ENCODE assay signal across 9 cellular contexts in the genomic region with DNA sequence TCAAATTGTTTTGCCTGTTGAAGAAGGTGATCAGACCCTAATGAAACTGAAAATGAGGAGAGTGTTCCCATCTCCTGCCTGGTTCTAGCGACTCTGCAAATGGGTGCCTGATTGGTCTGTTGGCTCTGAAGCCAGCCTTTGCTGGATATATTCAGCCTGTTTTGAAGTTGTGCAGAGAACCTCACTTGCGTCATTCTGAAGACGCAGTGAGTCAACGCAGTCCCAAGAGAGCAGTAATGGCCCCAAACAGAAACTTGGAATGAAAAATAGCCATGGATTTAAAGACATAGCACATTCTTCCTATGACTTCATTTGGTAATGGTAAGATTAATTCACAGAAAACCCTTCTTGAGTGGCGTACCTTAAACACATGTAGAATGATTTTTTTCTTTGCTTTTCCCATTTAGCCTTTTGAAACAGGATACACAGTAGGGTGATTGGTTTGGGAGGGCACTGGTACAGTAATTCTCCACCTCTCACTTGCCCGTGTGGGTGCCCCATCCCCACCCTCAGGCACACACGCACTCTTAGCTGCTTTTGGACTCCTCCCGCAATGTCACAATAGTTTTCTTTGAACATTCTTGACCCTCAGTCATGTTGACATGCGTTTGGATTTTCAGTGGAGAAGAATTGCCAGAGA. TPM values are rescaled to one million over a fixed set of nuclear protein-coding genes. Genes with fewer than 3 reads are reported as not detected.
DNase-seq lines count a peak whose midpoint lies in the region; ATAC-seq, FAIRE-seq and TF ChIP-seq lines count a peak whose summit lies in the region.
"Had no signal": no experiment of that assay in that cellular context is flagged by ENCODE, and none has a peak within 500 bp of the region (broad histone marks: within the 10 kb centered on the region; RNA-seq: fewer than 3 reads in every experiment).

No MANE protein-coding gene starts in this region.

- H3K4me1 Mint-ChIP-seq in MCF 10A (ENCODE audit: insufficient read depth, unreplicated experiment), result peaks cover 32% of the 10 kb centered on the region

- FAIRE-seq in GM12891 (lab: Jason Lieb, UNC), result no peak

- ATAC-seq in mucosa of descending colon (peak; percentile 70), HG02763 (IDR thresholded peaks at IDR 0.05; ENCODE audit: unreplicated experiment) (no peak)

- dilution Hi-C loops in mammary epithelial cell (cut with HindIII; ENCODE audit: low sequenced_read_pairs), result no loop called here

- H4K20me1 ChIP-seq in mammary epithelial cell (ENCODE audit: insufficient read depth, low read length), result no peaks in the 10 kb centered on the region

- H3K4me3 Mint-ChIP-seq in MCF 10A (ENCODE audit: unreplicated experiment), result peak overlapping the region; percentile 62

- H3K27ac ChIP-seq in mammary epithelial cell (ENCODE audit: insufficient read depth, low read depth, low read length) (no peak overlapping the region), vagina (peak overlapping the region; percentile 91)
- H3K27ac ChIP-seq: BLaER1 had no signal

- H3K36me3 ChIP-seq in mammary epithelial cell (ENCODE audit: insufficient read depth, low read length), result no peaks in the 10 kb centered on the region
- no peaks in the 10 kb centered on the region for H3K36me3 ChIP-seq in mucosa of descending colon (ENCODE audit: low read depth)
- H3K36me3 ChIP-seq in vagina, result no peaks in the 10 kb centered on the region
- H3K36me3 ChIP-seq: BLaER1 had no signal

- POLR2A ChIA-PET in MCF 10A (lab: Yijun Ruan, JAX), result interaction anchor here (0.6 to 6.0 kb wide), 21 partner anchors 10 to 1671 kb away, joined by 3 to 76 read pairs (median 3); a partner anchor contains a TSS

- H3K27me3 Mint-ChIP-seq in MCF 10A (ENCODE audit: insufficient read depth, unreplicated experiment), result no peaks in the 10 kb centered on the region

- H3K36me3 Mint-ChIP-seq in MCF 10A (ENCODE audit: insufficient read depth, unreplicated experiment), result no peaks in the 10 kb centered on the region

- H3K4me1 ChIP-seq in mammary epithelial cell (ENCODE audit: insufficient read depth, low read length) (no peaks in the 10 kb centered on the region), mucosa of descending colon (ENCODE audit: low read depth) (no peaks in the 10 kb centered on the region), vagina (peaks cover 55% of the 10 kb centered on the region)
- H3K4me1 ChIP-seq: BLaER1 had no signal

- intact Hi-C loops in MCF 10A (cut with micrococcal nuclease), result loop anchor here (1.0 to 2.0 kb wide), 2 partner anchors 54 to 66 kb away; a partner anchor contains a TSS
- intact Hi-C loops in mammary epithelial cell (cut with micrococcal nuclease), result no loop called here
- intact Hi-C loops in mucosa of descending colon (cut with DNase I, micrococcal nuclease), result loop anchor here in 1 of 2 donors (5.0 kb wide), 1 partner anchor 66 kb away; no protein-coding TSS in a partner anchor
- intact Hi-C loops in vagina (cut with DNase I), result loop anchor here (2.0 to 5.0 kb wide), 2 partner anchors 54 to 66 kb away; a partner anchor contains a TSS

- H3K9me3 Mint-ChIP-seq in MCF 10A (ENCODE audit: unreplicated experiment), result peaks cover 2% of the 10 kb centered on the region

- no peak overlapping the region for H3K4me2 ChIP-seq in mammary epithelial cell (ENCODE audit: insufficient read depth, low read depth, low read length)
- H3K4me2 ChIP-seq: BLaER1 had no signal

- H3K79me2 ChIP-seq in mammary epithelial cell (ENCODE audit: insufficient read depth, low read length), result peaks cover 35% of the 10 kb centered on the region

- BruUV-seq in MCF 10A (replicated peaks; lab: Mats Ljungman, UMichigan) (no TSS peak), mammary epithelial cell (replicated peaks; lab: Mats Ljungman, UMichigan) (no TSS peak)

- H3K27ac Mint-ChIP-seq in MCF 10A (ENCODE audit: low read depth, unreplicated experiment), result peak overlapping the region; percentile 96

- DNase-seq in MCF 10A (ENCODE audit: unreplicated experiment) (peak; percentile 96), mammary epithelial cell (no peak), choroid plexus epithelial cell (ENCODE audit: low read depth) (peak; percentile 99), mucosa of descending colon (peak in 1 of 3 donors; percentile 44), vagina (ENCODE audit: extremely low spot score in 2 of 2) (peak in 1 of 2 donors; percentile 95), GM12891 (ENCODE audit: insufficient read length, low spot score) (no peak), cortex of kidney (lab: John Stamatoyannopoulos, UW) (no peak)

- CTCF ChIA-PET in MCF 10A (lab: Yijun Ruan, JAX), result interaction anchor here (0.9 to 2.4 kb wide), 4 partner anchors 10 to 85 kb away, joined by 3 to 15 read pairs (median 4); no protein-coding TSS in a partner anchor
- CTCF ChIA-PET in mammary epithelial cell (lab: Charles Lee; ENCODE audit: low non-redundant PET), result no interaction called here

- TF ChIP-seq POLR2A in vagina (IDR thresholded peaks at IDR 0.05) (peak; percentile 11 to 82), GM12891 (IDR thresholded peaks at IDR 0.05; ENCODE audit: low read depth, low read length) (no peak)

- TF ChIP-seq CTCF in MCF 10A (IDR thresholded peaks at IDR 0.05; ENCODE audit: unreplicated experiment), result no peak
- TF ChIP-seq CTCF in mammary epithelial cell (conservative IDR thresholded peaks at IDR 0.05 in 1 of 2, IDR thresholded peaks at IDR 0.05 in 1 of 2; ENCODE audit: extremely low read depth in 1 of 2, insufficient read depth in 1 of 2, low read depth in 1 of 2, low read length in 2 of 2), result no peak
- no peak for TF ChIP-seq CTCF in choroid plexus epithelial cell (conservative IDR thresholded peaks at IDR 0.05; ENCODE audit: low read depth, low read length)
- TF ChIP-seq CTCF in mucosa of descending colon (IDR thresholded peaks at IDR 0.05), result no peak
- TF ChIP-seq CTCF in vagina (IDR thresholded peaks at IDR 0.05), result no peak

- H3K9me3 ChIP-seq in mammary epithelial cell (replicated peaks; ENCODE audit: insufficient read depth, low read length), result no peaks in the 10 kb centered on the region
- no peaks in the 10 kb centered on the region for H3K9me3 ChIP-seq in mucosa of descending colon
- H3K9me3 ChIP-seq in vagina, result no peaks in the 10 kb centered on the region

- in situ Hi-C loops in mammary epithelial cell (cut with MboI; ENCODE audit: low sequenced_read_pairs in 2 of 2), result no loop called here

- WGBS in mammary epithelial cell (ENCODE audit: low coverage, missing lambda C conversion rate), result 70% methylated on average over 9 of the region's 9 CpGs

- H3K27me3 ChIP-seq in mammary epithelial cell (ENCODE audit: insufficient read depth, low read length) (no peaks in the 10 kb centered on the region), vagina (no peaks in the 10 kb centered on the region)
- H3K27me3 ChIP-seq: BLaER1 had no signal

- no peak overlapping the region for H2AFZ ChIP-seq in mammary epithelial cell (ENCODE audit: low read depth, low read length)

- H3K4me3 ChIP-seq in mammary epithelial cell (replicated peaks in 1 of 3; ENCODE audit: insufficient read depth in 1 of 3, low read depth in 2 of 3, low read length in 3 of 3) (no peak overlapping the region), choroid plexus epithelial cell (ENCODE audit: low read depth, low read length) (peak overlapping the region; percentile 44), mucosa of descending colon (no peak overlapping the region), vagina (peak overlapping the region; percentile 16 to 39)
- H3K4me3 ChIP-seq: BLaER1 had no signal

- H3K9ac ChIP-seq in mammary epithelial cell (ENCODE audit: insufficient read depth, low read length), result no peak overlapping the region
- H3K9ac ChIP-seq: BLaER1 had no signal

TF ChIP-seq in GM12891, 5 proteins besides CTCF, POLR2A, EP300 and RAD21:
- TF ChIP-seq PAX5 (IDR thresholded peaks at IDR 0.05; ENCODE audit: insufficient read depth, low read length, severe bottlenecking) (no peak), TAF1 (IDR thresholded peaks at IDR 0.05; ENCODE audit: low read depth, low read length) (no peak), POLR2AphosphoS5 (IDR thresholded peaks at IDR 0.05; ENCODE audit: low read depth, low read length) (no peak), POU2F2 (IDR thresholded peaks at IDR 0.05; ENCODE audit: low read depth, low read length) (no peak), SPI1 (IDR thresholded peaks at IDR 0.05; ENCODE audit: low read depth, low read length) (no peak)

RNA-seq across cellular contexts. Expression of a gene that starts 54.1 kb away (rescaled TPM):
- 67.5 TPM in 2 replicates for total RNA-seq in MCF 10A (2022)
- 10 to 100 TPM; 50.5 to 52.8 TPM for total RNA-seq in mammary epithelial cell
- 19.4 TPM for polyA plus RNA-seq in mammary epithelial cell
- polyA minus RNA-seq in mammary epithelial cell, result 90.2 TPM
- 100 to 1,000 TPM in 1 of 3 donors, 10 to 100 TPM in 2; 86.6 to 147 (median 91.4) TPM for total RNA-seq in mucosa of descending colon
- 68.5 TPM for total RNA-seq in vagina
- polyA plus RNA-seq in GM12891 (2012; ENCODE audit: low read depth, missing spikeins), result 16.6 TPM

Comparison
In these comparisons a context has a peak if more than half of its experiments do, and no peak if none do; other contexts are left out.
1. DNase-seq: peak in MCF 10A (single experiment) and choroid plexus epithelial cell (single experiment); none in mammary epithelial cell (single experiment), GM12891 (single experiment) and cortex of kidney (single experiment).
2. H3K4me3 ChIP-seq: peak in choroid plexus epithelial cell (single experiment) and vagina (2 of 2); none in mammary epithelial cell (0 of 3) and mucosa of descending colon (single experiment).